In the genomic region with DNA sequence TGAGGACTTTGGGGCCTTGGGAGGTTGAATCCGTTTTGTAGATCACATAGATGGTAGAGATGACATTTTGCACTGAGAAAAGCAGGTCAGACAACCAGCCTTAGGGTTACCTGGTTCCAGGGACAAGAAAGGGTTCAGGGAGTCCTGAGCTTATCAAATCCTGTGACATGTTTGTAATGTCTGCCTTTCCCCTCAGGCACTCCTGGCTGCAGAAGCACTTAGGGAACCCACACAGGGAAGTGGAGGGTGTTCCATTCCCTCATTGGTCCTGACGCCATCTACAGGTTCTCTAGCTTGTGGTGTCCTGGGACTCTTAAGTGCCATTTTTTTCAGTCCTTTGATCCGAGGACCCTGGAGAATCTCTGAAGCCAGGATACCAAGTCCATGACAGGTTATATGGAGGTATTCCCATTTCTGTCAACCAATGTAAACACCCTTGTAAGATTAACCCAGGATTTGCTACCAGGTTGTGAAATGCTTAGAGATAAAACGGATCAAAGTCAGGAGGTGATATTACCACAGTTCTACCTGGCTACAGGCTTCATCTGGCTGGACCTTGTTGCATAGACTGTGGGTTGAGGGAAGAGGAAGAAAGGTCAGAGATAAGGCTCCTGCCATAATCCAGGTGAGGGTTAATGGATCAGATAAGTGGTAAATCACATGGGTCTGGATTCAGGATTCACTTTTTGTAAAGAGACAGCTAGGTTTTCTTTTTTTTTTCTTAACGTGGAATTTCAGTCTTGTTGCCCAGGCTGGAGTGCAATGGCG, we compare ENCODE assay signal across 7 cellular contexts. TPM values are rescaled to one million over a fixed set of nuclear protein-coding genes. Genes with fewer than 3 reads are reported as not detected.
A peak's percentile ranks its signal among the peaks of the same experiment; 100 is the strongest.
DNase-seq lines count a peak whose midpoint lies in the region; ATAC-seq and TF ChIP-seq lines count a peak whose summit lies in the region.
"Not testable (repeated sequence)": the region's sequence is repeated elsewhere in the genome, so short reads cannot be mapped to it uniquely, and the experiment has no call there.

No MANE protein-coding gene starts in this region.

- POLR2A ChIA-PET in SK-N-SH (lab: Yijun Ruan, JAX): not testable (repeated sequence)

- H3K4me3 ChIP-seq in DND-41 (ENCODE audit: low read depth in 1 of 2, low read length in 2 of 2); SK-N-SH (ENCODE audit: low read depth in 2 of 2, low read length in 1 of 2); right lobe of liver: not testable (repeated sequence)
- H3K4me3 ChIP-seq in smooth muscle cell: peak overlapping the region; percentile 81

- H3F3A ChIP-seq in SK-N-SH (replicated peaks; ENCODE audit: insufficient read depth): peaks cover 13% of the 10 kb centered on the region
- H3F3A ChIP-seq in smooth muscle cell (ENCODE audit: low read depth): not testable (repeated sequence)

- peaks cover 36% of the 10 kb centered on the region for H3K36me3 ChIP-seq in DND-41 (ENCODE audit: insufficient read depth, low read length)
- H3K36me3 ChIP-seq in SK-N-SH (replicated peaks in 1 of 2; ENCODE audit: control insufficient read depth in 1 of 2, insufficient read depth in 2 of 2, low read length in 1 of 2): peaks cover under 1 to 39% of the 10 kb centered on the region in 2 experiments
- H3K36me3 ChIP-seq in right lobe of liver; smooth muscle cell (ENCODE audit: low read depth): not testable (repeated sequence)

- 83% methylated on average over 3 of the region's 6 CpGs for WGBS in SK-N-SH (ENCODE audit: low lambda C conversion rate)
- WGBS in right lobe of liver (ENCODE audit: insufficient coverage, low coverage, low lambda C conversion rate, missing lambda C conversion rate): 62% methylated on average over 3 of the region's 6 CpGs
- WGBS in smooth muscle cell (ENCODE audit: low lambda C conversion rate): 88% methylated on average over 5 of the region's 6 CpGs

- H3K4me1 Mint-ChIP-seq in activated naive CD4-positive, alpha-beta T cell treated with anti-CD3 and anti-CD28 coated beads, Interleukin-2, amount 50 U/mL, for 24 hours: peaks cover 28% of the 10 kb centered on the region
- peaks cover 16% of the 10 kb centered on the region for H3K4me1 Mint-ChIP-seq in endothelial cell (ENCODE audit: unreplicated experiment)
- peaks cover 21% of the 10 kb centered on the region for H3K4me1 Mint-ChIP-seq in nephron progenitor cell

- not testable (repeated sequence) for H3K27me3 Mint-ChIP-seq in activated naive CD4-positive, alpha-beta T cell treated with anti-CD3 and anti-CD28 coated beads, Interleukin-2, amount 50 U/mL, for 24 hours; nephron progenitor cell (ENCODE audit: low read depth, poor library complexity)
- peaks cover 13% of the 10 kb centered on the region for H3K27me3 Mint-ChIP-seq in endothelial cell (ENCODE audit: unreplicated experiment)

- intact Hi-C loops in right lobe of liver (cut with DNase I): not testable (repeated sequence)

- H3K4me1 ChIP-seq in DND-41 (ENCODE audit: insufficient read depth, low read length) (peaks cover 26% of the 10 kb centered on the region), right lobe of liver (peaks cover 0 to 28% (median 0%) of the 10 kb centered on the region in 4 donors)
- H3K4me1 ChIP-seq in SK-N-SH (ENCODE audit: control insufficient read depth in 1 of 2, insufficient read depth in 2 of 2, low read depth in 1 of 2, low read length in 1 of 2); smooth muscle cell (ENCODE audit: low read depth): not testable (repeated sequence)

- TF ChIP-seq CTCF in DND-41 (IDR thresholded peaks at IDR 0.05; ENCODE audit: borderline replicate concordance, extremely low read depth, low read length, poor library complexity, severe bottlenecking); SK-N-SH (IDR thresholded peaks at IDR 0.05); endothelial cell (IDR thresholded peaks at IDR 0.05; ENCODE audit: unreplicated experiment); right lobe of liver (IDR thresholded peaks at IDR 0.05); nephron progenitor cell (IDR thresholded peaks at IDR 0.05); smooth muscle cell (IDR thresholded peaks at IDR 0.05; ENCODE audit: borderline replicate concordance, insufficient read depth, poor library complexity, severe bottlenecking): not testable (repeated sequence)

- not testable (repeated sequence) for ATAC-seq in DND-41 (ENCODE audit: insufficient read depth, low read depth)
- peak in 3 of 4 donors; percentile 5 to 63 (median 34) for ATAC-seq in right lobe of liver

- not testable (repeated sequence) for H3K27me3 ChIP-seq in DND-41 (ENCODE audit: insufficient read depth, low read length, poor library complexity); SK-N-SH (ENCODE audit: insufficient read depth); right lobe of liver; smooth muscle cell (ENCODE audit: low read depth)

- TF ChIP-seq RAD21 in SK-N-SH (IDR thresholded peaks at IDR 0.05; ENCODE audit: low read length): not testable (repeated sequence)

- H3K9me3 Mint-ChIP-seq in activated naive CD4-positive, alpha-beta T cell treated with anti-CD3 and anti-CD28 coated beads, Interleukin-2, amount 50 U/mL, for 24 hours; endothelial cell (ENCODE audit: unreplicated experiment): not testable (repeated sequence)
- peaks cover 26% of the 10 kb centered on the region for H3K9me3 Mint-ChIP-seq in nephron progenitor cell

- not testable (repeated sequence) for H3K27ac Mint-ChIP-seq in activated naive CD4-positive, alpha-beta T cell treated with anti-CD3 and anti-CD28 coated beads, Interleukin-2, amount 50 U/mL, for 24 hours
- H3K27ac Mint-ChIP-seq in endothelial cell (ENCODE audit: unreplicated experiment) (peak overlapping the region; percentile 22), nephron progenitor cell (peak overlapping the region; percentile 36)

- not testable (repeated sequence) for H3K9me3 ChIP-seq in DND-41 (ENCODE audit: insufficient read depth, low read length, severe bottlenecking); SK-N-SH; right lobe of liver; smooth muscle cell (replicated peaks; ENCODE audit: low read depth)

- H3K27ac ChIP-seq in DND-41 (ENCODE audit: low read length); SK-N-SH (ENCODE audit: low read depth in 2 of 2, low read length in 1 of 2); right lobe of liver: not testable (repeated sequence)
- H3K27ac ChIP-seq in smooth muscle cell (ENCODE audit: low read depth): peak overlapping the region; percentile 73

- H4K20me1 ChIP-seq in DND-41 (ENCODE audit: insufficient read depth, low read length) (peaks cover 20% of the 10 kb centered on the region), smooth muscle cell (ENCODE audit: low read depth) (peaks cover 60% of the 10 kb centered on the region)
- not testable (repeated sequence) for H4K20me1 ChIP-seq in SK-N-SH (ENCODE audit: insufficient read depth)

- not testable (repeated sequence) for H2AFZ ChIP-seq in DND-41 (ENCODE audit: low read depth, low read length); SK-N-SH (ENCODE audit: low read depth); smooth muscle cell (ENCODE audit: low read depth)

- not testable (repeated sequence) for TF ChIP-seq POLR2A in right lobe of liver (IDR thresholded peaks at IDR 0.05)

- peaks cover 63% of the 10 kb centered on the region for H3K79me2 ChIP-seq in DND-41 (ENCODE audit: insufficient read depth, low read length)
- peaks cover 65% of the 10 kb centered on the region for H3K79me2 ChIP-seq in SK-N-SH (ENCODE audit: insufficient read depth)
- peaks cover 59% of the 10 kb centered on the region for H3K79me2 ChIP-seq in smooth muscle cell (ENCODE audit: low read depth)

- not testable (repeated sequence) for TF ChIP-seq EP300 in SK-N-SH (IDR thresholded peaks at IDR 0.05; ENCODE audit: borderline replicate concordance in 1 of 2, low read depth in 1 of 2, low read length in 1 of 2)

- peak overlapping the region; percentile 96; the same call in 1 of the 2 replicates for H3K4me2 ChIP-seq in DND-41 (ENCODE audit: insufficient read depth, low read length)
- 0 out of 2 replicates have a peak overlapping the region, but pooled peaks have one; percentile 98 for H3K4me2 ChIP-seq in SK-N-SH
- H3K4me2 ChIP-seq in smooth muscle cell: peak overlapping the region; percentile 97

- CTCF ChIA-PET in SK-N-SH (lab: Yijun Ruan, JAX): not testable (repeated sequence)

- not testable (repeated sequence) for DNase-seq in DND-41; SK-N-SH; endothelial cell (ENCODE audit: low spot score); right lobe of liver; nephron progenitor cell; smooth muscle cell (lab: John Stamatoyannopoulos, UW; ENCODE audit: unreplicated experiment)

- not testable (repeated sequence) for H3K9me2 ChIP-seq in SK-N-SH

- peaks cover 37% of the 10 kb centered on the region for H3K36me3 Mint-ChIP-seq in activated naive CD4-positive, alpha-beta T cell treated with anti-CD3 and anti-CD28 coated beads, Interleukin-2, amount 50 U/mL, for 24 hours
- H3K36me3 Mint-ChIP-seq in endothelial cell (ENCODE audit: low read depth, unreplicated experiment) (peaks cover 31% of the 10 kb centered on the region), nephron progenitor cell (ENCODE audit: low read depth) (peaks cover 72% of the 10 kb centered on the region)

- H3K4me3 Mint-ChIP-seq in activated naive CD4-positive, alpha-beta T cell treated with anti-CD3 and anti-CD28 coated beads, Interleukin-2, amount 50 U/mL, for 24 hours: peak overlapping the region; percentile 57
- peak overlapping the region; percentile 56 for H3K4me3 Mint-ChIP-seq in endothelial cell (ENCODE audit: unreplicated experiment)
- not testable (repeated sequence) for H3K4me3 Mint-ChIP-seq in nephron progenitor cell

- H3K9ac ChIP-seq in DND-41 (ENCODE audit: low read depth, low read length); SK-N-SH; smooth muscle cell (ENCODE audit: low read depth): not testable (repeated sequence)

RNA-seq across cellular contexts. Expression of a gene that starts 2.3 kb away (rescaled TPM):
- 7.4 and 12.1 TPM in 2 replicates for polyA plus RNA-seq in SK-N-SH (2012; rRNA removed)
- polyA plus RNA-seq in SK-N-SH (2012; cell fraction: cytosol; rRNA removed): 4.2 and 5.4 TPM in 2 replicates
- 21.2 and 40.0 TPM in 2 replicates for polyA plus RNA-seq in SK-N-SH (2012; cell fraction: nucleus; rRNA removed)
- total RNA-seq in endothelial cell (ENCODE audit: unreplicated experiment): 36.8 TPM
- 10 to 100 TPM in 5 of 6 experiments, 1 to 10 TPM in 1; 5.2 to 20.2 (median 12.6) TPM for total RNA-seq in right lobe of liver
- 13.9 and 22.8 TPM in 2 replicates for total RNA-seq in smooth muscle cell
- polyA plus RNA-seq in smooth muscle cell: 3.9 and 8.5 TPM in 2 replicates

RNA-seq across cellular contexts. Expression of a gene that starts 21.9 kb away (rescaled TPM):
- 2.4 and 4.5 TPM in 2 replicates for polyA plus RNA-seq in SK-N-SH (2012; rRNA removed)
- 1.1 TPM in 2 replicates for polyA plus RNA-seq in SK-N-SH (2012; cell fraction: cytosol; rRNA removed)
- polyA plus RNA-seq in SK-N-SH (2012; cell fraction: nucleus; rRNA removed): 9.4 and 15.1 TPM in 2 replicates
- total RNA-seq in endothelial cell (ENCODE audit: unreplicated experiment): 24.5 TPM
- 10 to 100 TPM in 3 of 6 experiments, 1 to 10 TPM in 3; 7.2 to 13.1 (median 10.4) TPM for total RNA-seq in right lobe of liver
- 6.7 and 8.0 TPM in 2 replicates for total RNA-seq in smooth muscle cell
- 1.2 and 4.3 TPM in 2 replicates for polyA plus RNA-seq in smooth muscle cell

RNA-seq across cellular contexts. Expression of a gene that starts 36.8 kb away (rescaled TPM):
- polyA plus RNA-seq in SK-N-SH (2012; rRNA removed) (2.9 and 4.3 TPM in 2 replicates), smooth muscle cell (9.7 and 13.5 TPM in 2 replicates)
- 2.0 and 2.1 TPM in 2 replicates for polyA plus RNA-seq in SK-N-SH (2012; cell fraction: cytosol; rRNA removed)
- polyA plus RNA-seq in SK-N-SH (2012; cell fraction: nucleus; rRNA removed): 6.0 and 7.6 TPM in 2 replicates
- total RNA-seq in endothelial cell (ENCODE audit: unreplicated experiment) (22.3 TPM), right lobe of liver (10 to 100 TPM in 3 of 6 experiments, 1 to 10 TPM in 3; 5.1 to 11.7 (median 8.7) TPM), smooth muscle cell (9.6 and 16.7 TPM in 2 replicates)

RNA-seq across cellular contexts. Expression of a gene that starts 37.3 kb away (rescaled TPM):
- polyA plus RNA-seq in SK-N-SH (2012; rRNA removed) (3.2 and 4.4 TPM in 2 replicates), smooth muscle cell (1.9 and 6.4 TPM in 2 replicates)
- polyA plus RNA-seq in SK-N-SH (2012; cell fraction: cytosol; rRNA removed): 2.0 and 2.8 TPM in 2 replicates
- 13.4 and 15.9 TPM in 2 replicates for polyA plus RNA-seq in SK-N-SH (2012; cell fraction: nucleus; rRNA removed)
- total RNA-seq in endothelial cell (ENCODE audit: unreplicated experiment) (7.0 TPM), right lobe of liver (1 to 10 TPM; 2.6 to 9.0 (median 4.9) TPM), smooth muscle cell (2.8 and 6.7 TPM in 2 replicates)
